ENCODE assay signal across 11 cellular contexts in genomic region chr2:198375073-198375430, GRCh38.
A peak's percentile ranks its signal among the peaks of the same experiment; 100 is the strongest.
DNase-seq lines count a peak whose midpoint lies in the region; ATAC-seq and TF ChIP-seq lines count a peak whose summit lies in the region.
"Had no signal": no experiment of that assay in that cellular context is flagged by ENCODE, and none has a peak within 500 bp of the region (broad histone marks: within the 10 kb centered on the region; RNA-seq: fewer than 3 reads in every experiment).

No MANE protein-coding gene starts in this region.

- H3K27me3 Mint-ChIP-seq in GM23338 (ENCODE audit: insufficient read depth, low read depth, poor library complexity) (peaks cover 1% of the 10 kb centered on the region), Caco-2 (ENCODE audit: insufficient read depth, unreplicated experiment) (peaks cover 10% of the 10 kb centered on the region)

- no peak overlapping the region for H3K4me2 ChIP-seq in GM23338
- H3K4me2 ChIP-seq in OCI-LY3 (ENCODE audit: low read length), result peak overlapping the region; percentile 18; the same call in 1 of the 2 replicates

- H3K4me3 ChIP-seq in GM23338 (no peak overlapping the region), OCI-LY3 (ENCODE audit: low read length) (no peak overlapping the region), Caco-2 (ENCODE audit: low read depth, low read length) (no peak overlapping the region)
- H3K4me3 ChIP-seq: GM23248 had no signal

- H3K27ac ChIP-seq in GM23338 (ENCODE audit: low read depth) (no peak overlapping the region), OCI-LY3 (ENCODE audit: low read length) (no peak overlapping the region)
- H3K27ac ChIP-seq: GM23248 had no signal

- CTCF ChIA-PET in Caco-2 (lab: Charles Lee), result interaction anchor here (0.7 kb wide), 1 partner anchor 282 kb away, joined by 3 read pairs; no protein-coding TSS in a partner anchor

- H3K27ac Mint-ChIP-seq in GM23338 (peak overlapping the region; percentile 64; the same call in 1 of the 2 replicates), Caco-2 (ENCODE audit: unreplicated experiment) (no peak overlapping the region)
- H3K27ac Mint-ChIP-seq: CD8-positive, alpha-beta memory T cell had no signal

- H3F3A ChIP-seq in GM23338 (replicated peaks; ENCODE audit: low read depth), result no peaks in the 10 kb centered on the region

- ATAC-seq in GM23338 (no peak), SK-N-SH treated with all-trans-retinoic acid at 6 μM for 48 hours (no peak)

- H3K4me1 Mint-ChIP-seq in GM23338, result peaks cover 4% of the 10 kb centered on the region; the same call in 1 of the 3 replicates
- H3K4me1 Mint-ChIP-seq in Caco-2 (ENCODE audit: low read depth, unreplicated experiment), result peaks cover 7% of the 10 kb centered on the region

- intact Hi-C loops in Caco-2 (cut with micrococcal nuclease; ENCODE audit: unreplicated experiment), result no loop called here

- POLR2A ChIA-PET in Caco-2 (lab: Charles Lee), result no interaction called here

- no peaks in the 10 kb centered on the region for H3K9me2 ChIP-seq in GM23338 (ENCODE audit: insufficient read depth)

- H3K36me3 Mint-ChIP-seq in GM23338 (ENCODE audit: low read depth) (no peaks in the 10 kb centered on the region), Caco-2 (ENCODE audit: insufficient read depth, unreplicated experiment) (no peaks in the 10 kb centered on the region)
- H3K36me3 Mint-ChIP-seq: CD8-positive, alpha-beta memory T cell had no signal

- H3K4me3 Mint-ChIP-seq in GM23338 (no peak overlapping the region), Caco-2 (ENCODE audit: unreplicated experiment) (no peak overlapping the region)
- H3K4me3 Mint-ChIP-seq: CD8-positive, alpha-beta memory T cell had no signal

- no TSS peak for BruUV-seq in Caco-2 (replicated peaks; lab: Mats Ljungman, UMichigan)

- no peak overlapping the region for H2AFZ ChIP-seq in GM23338
- no peak overlapping the region for H2AFZ ChIP-seq in OCI-LY3 (ENCODE audit: low read depth, low read length)
- H2AFZ ChIP-seq: GM23248 had no signal

- no peaks in the 10 kb centered on the region for H3K4me1 ChIP-seq in GM23338 (ENCODE audit: insufficient read depth)
- peaks cover 21% of the 10 kb centered on the region for H3K4me1 ChIP-seq in OCI-LY3 (ENCODE audit: low read length)
- no peaks in the 10 kb centered on the region for H3K4me1 ChIP-seq in Caco-2

- H3K9ac ChIP-seq in OCI-LY3 (ENCODE audit: low read length), result no peak overlapping the region
- H3K9ac ChIP-seq: GM23248 had no signal

- H4K20me1 ChIP-seq in GM23338 (replicated peaks; ENCODE audit: insufficient read depth) (no peaks in the 10 kb centered on the region), OCI-LY3 (ENCODE audit: insufficient read depth, low read length) (no peaks in the 10 kb centered on the region)

- H3K36me3 ChIP-seq in GM23338 (ENCODE audit: insufficient read depth) (no peaks in the 10 kb centered on the region), OCI-LY3 (replicated peaks; ENCODE audit: low read depth, low read length) (no peaks in the 10 kb centered on the region), Caco-2 (ENCODE audit: control insufficient read depth, insufficient read depth, low read length) (no peaks in the 10 kb centered on the region)

- no peak for TF ChIP-seq CTCF in GM23338 (conservative IDR thresholded peaks at IDR 0.05; ENCODE audit: low read depth in 2 of 2)
- TF ChIP-seq CTCF in OCI-LY3 (IDR thresholded peaks at IDR 0.05; ENCODE audit: low read depth, low read length), result no peak
- TF ChIP-seq CTCF in Caco-2 (IDR thresholded peaks at IDR 0.05; ENCODE audit: insufficient read depth in 1 of 2, low read depth in 1 of 2, low read length in 1 of 2, severe bottlenecking in 1 of 2, unreplicated experiment in 1 of 2), result no peak

- H3K27me3 ChIP-seq in GM23338 (ENCODE audit: insufficient read depth) (no peaks in the 10 kb centered on the region), OCI-LY3 (ENCODE audit: low read depth, low read length) (peaks cover 56% of the 10 kb centered on the region), Caco-2 (replicated peaks; ENCODE audit: control insufficient read depth, insufficient read depth, low read length) (no peaks in the 10 kb centered on the region)

- H3K79me2 ChIP-seq in GM23338 (replicated peaks; ENCODE audit: insufficient read depth) (no peaks in the 10 kb centered on the region), OCI-LY3 (ENCODE audit: low read length) (no peaks in the 10 kb centered on the region)

- H3K9me3 Mint-ChIP-seq in GM23338 (no peaks in the 10 kb centered on the region), Caco-2 (ENCODE audit: unreplicated experiment) (no peaks in the 10 kb centered on the region)
- H3K9me3 Mint-ChIP-seq: CD8-positive, alpha-beta memory T cell had no signal

- H3K9me3 ChIP-seq in OCI-LY3 (ENCODE audit: insufficient read depth, low read length), result no peaks in the 10 kb centered on the region
- H3K9me3 ChIP-seq in Caco-2, result no peaks in the 10 kb centered on the region

- DNase-seq in GM23338 (ENCODE audit: low spot score) (peak; percentile 3), LHCN-M2 (ENCODE audit: low read depth) (peak; percentile 17), myocyte (ENCODE audit: low read depth) (peak; percentile 53), activated gamma-delta T cell (lab: John Stamatoyannopoulos, UW) (no peak), Caco-2 (no peak)
- DNase-seq: C1 segment of cervical spinal cord; CD8-positive, alpha-beta memory T cell; Right ventricle myocardium superior had no signal

TF ChIP-seq in GM23338, 12 proteins besides CTCF, POLR2A, EP300 and RAD21 (continues in another document):
- TF ChIP-seq JUNB (IDR thresholded peaks at IDR 0.05; ENCODE audit: unreplicated experiment), result no peak
- TF ChIP-seq, protein P1, sequence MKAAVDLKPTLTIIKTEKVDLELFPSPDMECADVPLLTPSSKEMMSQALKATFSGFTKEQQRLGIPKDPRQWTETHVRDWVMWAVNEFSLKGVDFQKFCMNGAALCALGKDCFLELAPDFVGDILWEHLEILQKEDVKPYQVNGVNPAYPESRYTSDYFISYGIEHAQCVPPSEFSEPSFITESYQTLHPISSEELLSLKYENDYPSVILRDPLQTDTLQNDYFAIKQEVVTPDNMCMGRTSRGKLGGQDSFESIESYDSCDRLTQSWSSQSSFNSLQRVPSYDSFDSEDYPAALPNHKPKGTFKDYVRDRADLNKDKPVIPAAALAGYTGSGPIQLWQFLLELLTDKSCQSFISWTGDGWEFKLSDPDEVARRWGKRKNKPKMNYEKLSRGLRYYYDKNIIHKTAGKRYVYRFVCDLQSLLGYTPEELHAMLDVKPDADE (IDR thresholded peaks at IDR 0.05), result no peak
- TF ChIP-seq POLR2AphosphoS5 (IDR thresholded peaks at IDR 0.05; ENCODE audit: low read depth), result no peak
- no peak for TF ChIP-seq ZNF114 (CRISPR knock-in tag; IDR thresholded peaks at IDR 0.05)
- TF ChIP-seq EZH2phosphoT487 (IDR thresholded peaks at IDR 0.05; ENCODE audit: unreplicated experiment), result no peak

TF ChIP-seq in SK-N-SH treated with all-trans-retinoic acid at 6 μM for 48 hours, 23 proteins besides CTCF, POLR2A, EP300 and RAD21:
- TF ChIP-seq TCF4 (CRISPR knock-in tag; IDR thresholded peaks at IDR 0.05; ENCODE audit: borderline replicate concordance) (no peak), ZNF8 (CRISPR knock-in tag; IDR thresholded peaks at IDR 0.05) (no peak), RARB (CRISPR knock-in tag; IDR thresholded peaks at IDR 0.05) (no peak), ISL1 (CRISPR knock-in tag; IDR thresholded peaks at IDR 0.05) (no peak), OSR1 (CRISPR knock-in tag; IDR thresholded peaks at IDR 0.05) (no peak), CSDC2 (CRISPR knock-in tag; IDR thresholded peaks at IDR 0.05) (no peak), TOX (CRISPR knock-in tag; IDR thresholded peaks at IDR 0.05; ENCODE audit: borderline replicate concordance) (no peak), SNAI2 (CRISPR knock-in tag; IDR thresholded peaks at IDR 0.05) (no peak), PPARA (CRISPR knock-in tag; IDR thresholded peaks at IDR 0.05; ENCODE audit: borderline replicate concordance) (no peak), ARNTL (CRISPR knock-in tag; IDR thresholded peaks at IDR 0.05; ENCODE audit: borderline replicate concordance, low read depth) (no peak), ZNF70 (CRISPR knock-in tag; IDR thresholded peaks at IDR 0.05) (no peak)
- TF ChIP-seq, protein P2, sequence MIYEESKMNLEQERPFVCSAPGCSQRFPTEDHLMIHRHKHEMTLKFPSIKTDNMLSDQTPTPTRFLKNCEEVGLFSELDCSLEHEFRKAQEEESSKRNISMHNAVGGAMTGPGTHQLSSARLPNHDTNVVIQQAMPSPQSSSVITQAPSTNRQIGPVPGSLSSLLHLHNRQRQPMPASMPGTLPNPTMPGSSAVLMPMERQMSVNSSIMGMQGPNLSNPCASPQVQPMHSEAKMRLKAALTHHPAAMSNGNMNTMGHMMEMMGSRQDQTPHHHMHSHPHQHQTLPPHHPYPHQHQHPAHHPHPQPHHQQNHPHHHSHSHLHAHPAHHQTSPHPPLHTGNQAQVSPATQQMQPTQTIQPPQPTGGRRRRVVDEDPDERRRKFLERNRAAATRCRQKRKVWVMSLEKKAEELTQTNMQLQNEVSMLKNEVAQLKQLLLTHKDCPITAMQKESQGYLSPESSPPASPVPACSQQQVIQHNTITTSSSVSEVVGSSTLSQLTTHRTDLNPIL (CRISPR knock-in tag; IDR thresholded peaks at IDR 0.05; ENCODE audit: low read depth), result no peak
- TF ChIP-seq, protein P3, sequence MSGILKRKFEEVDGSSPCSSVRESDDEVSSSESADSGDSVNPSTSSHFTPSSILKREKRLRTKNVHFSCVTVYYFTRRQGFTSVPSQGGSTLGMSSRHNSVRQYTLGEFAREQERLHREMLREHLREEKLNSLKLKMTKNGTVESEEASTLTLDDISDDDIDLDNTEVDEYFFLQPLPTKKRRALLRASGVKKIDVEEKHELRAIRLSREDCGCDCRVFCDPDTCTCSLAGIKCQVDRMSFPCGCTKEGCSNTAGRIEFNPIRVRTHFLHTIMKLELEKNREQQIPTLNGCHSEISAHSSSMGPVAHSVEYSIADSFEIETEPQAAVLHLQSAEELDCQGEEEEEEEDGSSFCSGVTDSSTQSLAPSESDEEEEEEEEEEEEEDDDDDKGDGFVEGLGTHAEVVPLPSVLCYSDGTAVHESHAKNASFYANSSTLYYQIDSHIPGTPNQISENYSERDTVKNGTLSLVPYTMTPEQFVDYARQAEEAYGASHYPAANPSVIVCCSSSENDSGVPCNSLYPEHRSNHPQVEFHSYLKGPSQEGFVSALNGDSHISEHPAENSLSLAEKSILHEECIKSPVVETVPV (CRISPR knock-in tag; IDR thresholded peaks at IDR 0.05), result no peak
TF ChIP-seq in SK-N-SH treated with all-trans-retinoic acid at 6 μM for 48 hours: peak in this region for 0.

Comparison
In these comparisons a context has a peak if more than half of its experiments do, and no peak if none do; other contexts are left out.
1. DNase-seq: peak in GM23338 (single experiment), LHCN-M2 (single experiment) and myocyte (single experiment); none in activated gamma-delta T cell (single experiment) and Caco-2 (0 of 2).